ENCODE assay signal across 8 cellular contexts in genomic region chr16:11797166-11797956, GRCh38. TPM values are rescaled to one million over a fixed set of nuclear protein-coding genes. Genes with fewer than 3 reads are reported as not detected.
DNase-seq lines count a peak whose midpoint lies in the region; ATAC-seq and TF ChIP-seq lines count a peak whose summit lies in the region.

ZC3H7A (minus strand) TSS chr16:11797258; CDS start chr16:11782354, 14,904 bp downstream.

- peak within 1 kb of the TSS; percentile 86 for H4K12ac ChIP-seq in trophoblast cell (ENCODE audit: low read depth, low read length)

- H2BK120ac ChIP-seq in trophoblast cell (ENCODE audit: insufficient read depth, low read length, poor library complexity), result peak within 1 kb of the TSS; percentile 83

- H3K27me3 Mint-ChIP-seq in activated naive CD8-positive, alpha-beta T cell treated with anti-CD3 and anti-CD28 coated beads, Interleukin-2, amount 50 U/mL, for 24 hours, result no peaks in the 10 kb centered on the region

- H2BK5ac ChIP-seq in trophoblast cell (ENCODE audit: low read depth, low read length, poor library complexity), result peak within 1 kb of the TSS; percentile 91

- peak; percentile 98 for TF ChIP-seq POLR2A in transverse colon (IDR thresholded peaks at IDR 0.05)

- peaks cover 18% of the 10 kb centered on the region for H3K36me3 Mint-ChIP-seq in activated naive CD8-positive, alpha-beta T cell treated with anti-CD3 and anti-CD28 coated beads, Interleukin-2, amount 50 U/mL, for 24 hours (ENCODE audit: low read depth)

- intact Hi-C loops in transverse colon (cut with DNase I; ENCODE audit: low total_unique reads), result loop anchor here (2.0 kb wide), 1 partner anchor 55 kb away; the partner anchor contains the start of gene TXNDC11

- peaks cover 17% of the 10 kb centered on the region for H3K79me1 ChIP-seq in trophoblast cell (ENCODE audit: low read length)

- peak within 1 kb of the TSS; percentile 98 for H3K18ac ChIP-seq in trophoblast cell (ENCODE audit: low read length)

- peak within 1 kb of the TSS; percentile 81 for H3K4me2 ChIP-seq in trophoblast cell (ENCODE audit: low read length)

- TF ChIP-seq EP300 in transverse colon (IDR thresholded peaks at IDR 0.05; ENCODE audit: low read depth), result no peak

- H2BK12ac ChIP-seq in trophoblast cell (ENCODE audit: low read length), result peak within 1 kb of the TSS; percentile 5

- H3K4me3 ChIP-seq in cardiac muscle cell (peak within 1 kb of the TSS; percentile 82), trophoblast cell (ENCODE audit: low read depth, low read length) (peak within 1 kb of the TSS; percentile 86), transverse colon (peak within 1 kb of the TSS; percentile 79 to 95 (median 90))

- TF ChIP-seq CTCF in GM12873 (IDR thresholded peaks at IDR 0.05; ENCODE audit: insufficient read depth, low read depth, low read length, missing control alignments) (peak; percentile 64), cardiac muscle cell (IDR thresholded peaks at IDR 0.05; ENCODE audit: low read depth, low read length) (peak; percentile 35), transverse colon (IDR thresholded peaks at IDR 0.05) (peak; percentile 33 to 84 (median 66))

- H3K9ac ChIP-seq in trophoblast cell (ENCODE audit: low read length), result peak within 1 kb of the TSS; percentile 80

- H4K91ac ChIP-seq in trophoblast cell (ENCODE audit: low read depth, low read length), result peak within 1 kb of the TSS; percentile 96

- H3K79me2 ChIP-seq in trophoblast cell (ENCODE audit: control insufficient read depth, insufficient read depth, low read length, poor library complexity), result peaks cover 21% of the 10 kb centered on the region

- no peak within 1 kb of the TSS for H3K23ac ChIP-seq in trophoblast cell (ENCODE audit: low read length)

- H3K27ac ChIP-seq in cardiac muscle cell, result peak within 1 kb of the TSS; percentile 97
- H3K27ac ChIP-seq in trophoblast cell (ENCODE audit: low read depth, low read length), result peak within 1 kb of the TSS; percentile 93
- H3K27ac ChIP-seq in transverse colon, result peak within 1 kb of the TSS; percentile 95 to 100 (median 97)

- in situ Hi-C loops in transverse colon (cut with MboI; ENCODE audit: low pct_ligation_motif_present in 1 of 4, low pct_unique_long_range_greater_than_20kb in 1 of 4, low sequenced_read_pairs in 3 of 4), result no loop called here

- ATAC-seq in HG02759 (IDR thresholded peaks at IDR 0.05; ENCODE audit: unreplicated experiment), result peak; percentile 95
- ATAC-seq in activated naive CD8-positive, alpha-beta T cell treated with anti-CD3 and anti-CD28 coated beads, Interleukin-2, amount 50 U/mL, for 24 hours, result peak; percentile 99

- H3K4me1 Mint-ChIP-seq in activated naive CD8-positive, alpha-beta T cell treated with anti-CD3 and anti-CD28 coated beads, Interleukin-2, amount 50 U/mL, for 24 hours, result peaks cover 67% of the 10 kb centered on the region

- peak within 1 kb of the TSS; percentile 91 for H3K4ac ChIP-seq in trophoblast cell (ENCODE audit: low read depth, low read length)

- H3K27me3 ChIP-seq in cardiac muscle cell (no peaks in the 10 kb centered on the region), trophoblast cell (ENCODE audit: insufficient read depth, low read length) (no peaks in the 10 kb centered on the region), transverse colon (no peaks in the 10 kb centered on the region)

- H3K4me1 ChIP-seq in cardiac muscle cell (ENCODE audit: low read depth) (peaks cover 42% of the 10 kb centered on the region), trophoblast cell (ENCODE audit: control insufficient read depth in 1 of 2, insufficient read depth in 2 of 2, low read length in 2 of 2) (peaks cover 14 to 29% of the 10 kb centered on the region in 2 experiments), transverse colon (peaks cover 32 to 66% (median 49%) of the 10 kb centered on the region in 4 donors)

- peak within 1 kb of the TSS; percentile 96 for H3K4me3 Mint-ChIP-seq in activated naive CD8-positive, alpha-beta T cell treated with anti-CD3 and anti-CD28 coated beads, Interleukin-2, amount 50 U/mL, for 24 hours

- peak within 1 kb of the TSS; percentile 93 for H2AFZ ChIP-seq in trophoblast cell (ENCODE audit: insufficient read depth, low read length, poor library complexity)

- H4K8ac ChIP-seq in trophoblast cell (ENCODE audit: low read depth, low read length), result peak within 1 kb of the TSS; percentile 87

- H3K14ac ChIP-seq in trophoblast cell (ENCODE audit: low read length), result peak within 1 kb of the TSS; percentile 97

- no peaks in the 10 kb centered on the region for H3K36me3 ChIP-seq in cardiac muscle cell
- H3K36me3 ChIP-seq in trophoblast cell (ENCODE audit: control insufficient read depth in 1 of 2, insufficient read depth in 2 of 2, low read length in 2 of 2), result peaks cover 0 to 3% of the 10 kb centered on the region in 2 experiments
- no peaks in the 10 kb centered on the region for H3K36me3 ChIP-seq in transverse colon

- DNase-seq in NCI-H1417 (lab: John Stamatoyannopoulos, UW) (peak; percentile 91 to 96 (median 95)), SW 1271 (lab: John Stamatoyannopoulos, UW) (peak; percentile 78 to 87), cardiac muscle cell (ENCODE audit: low read depth in 1 of 2, low spot score in 1 of 2) (peak; percentile 99), trophoblast cell (peak; percentile 97 to 98), transverse colon (peak; percentile 97)
- peak; percentile 94 for DNase-seq in activated naive CD8-positive, alpha-beta T cell treated with anti-CD3 and anti-CD28 coated beads, Interleukin-2, amount 50 U/mL, for 24 hours

- no peaks in the 10 kb centered on the region for H3K9me3 ChIP-seq in cardiac muscle cell (ENCODE audit: low read depth)
- no peaks in the 10 kb centered on the region for H3K9me3 ChIP-seq in trophoblast cell (ENCODE audit: insufficient read depth, low read depth, low read length)
- no peaks in the 10 kb centered on the region for H3K9me3 ChIP-seq in transverse colon

- WGBS in trophoblast cell (ENCODE audit: extremely low coverage, insufficient coverage, insufficient read length), result no CpG with 5 or more reads among the region's 80 CpGs
- 1% methylated on average over 44 of the region's 80 CpGs; no CpG with 5 or more reads in 1 of the 2 donors for WGBS in transverse colon (ENCODE audit: low coverage in 1 of 2), 2 donors

- H2AK5ac ChIP-seq in trophoblast cell (ENCODE audit: low read length), result peak within 1 kb of the TSS; percentile 67

- H3K9me3 Mint-ChIP-seq in activated naive CD8-positive, alpha-beta T cell treated with anti-CD3 and anti-CD28 coated beads, Interleukin-2, amount 50 U/mL, for 24 hours, result no peaks in the 10 kb centered on the region

- peak within 1 kb of the TSS; percentile 96 for H3K27ac Mint-ChIP-seq in activated naive CD8-positive, alpha-beta T cell treated with anti-CD3 and anti-CD28 coated beads, Interleukin-2, amount 50 U/mL, for 24 hours

RNA-seq across cellular contexts. Expression of gene ZC3H7A, which starts in this region (rescaled TPM):
- total RNA-seq in cardiac muscle cell (36.5 and 55.5 TPM in 2 replicates), transverse colon (10 to 100 TPM; 38.1 to 92.0 (median 63.3) TPM)
- polyA plus RNA-seq in cardiac muscle cell, result 44.7 and 73.5 TPM in 2 replicates
- 37.2 and 37.3 TPM in 2 replicates for polyA plus RNA-seq in trophoblast cell (2013)

Comparison
In these comparisons a context has a peak if more than half of its experiments do, and no peak if none do; other contexts are left out.
1. Peak in every context shown above with its lines: DNase-seq, ATAC-seq, H3K4me3 ChIP-seq and H3K27ac ChIP-seq.